9 cellular contexts compared by ENCODE assay signal in genomic region chr12:113040722-113041168, GRCh38. TPM values are rescaled to one million over a fixed set of nuclear protein-coding genes. Genes with fewer than 3 reads are reported as not detected.
A peak's percentile ranks its signal among the peaks of the same experiment; 100 is the strongest.
DNase-seq lines count a peak whose midpoint lies in the region; ATAC-seq and TF ChIP-seq lines count a peak whose summit lies in the region.
"Had no signal": no experiment of that assay in that cellular context is flagged by ENCODE, and none has a peak within 500 bp of the region (broad histone marks: within the 10 kb centered on the region; RNA-seq: fewer than 3 reads in every experiment).

No MANE protein-coding gene starts in this region.

- H3K9me3 ChIP-seq in GM23248 (ENCODE audit: low read depth) (no peaks in the 10 kb centered on the region), sigmoid colon (no peaks in the 10 kb centered on the region), smooth muscle cell (replicated peaks; ENCODE audit: low read depth) (no peaks in the 10 kb centered on the region)

- H3K4me1 ChIP-seq in GM23248 (ENCODE audit: insufficient read depth) (peaks cover 10% of the 10 kb centered on the region), sigmoid colon (no peaks in the 10 kb centered on the region), smooth muscle cell (ENCODE audit: low read depth) (no peaks in the 10 kb centered on the region)

- H3K9me3 Mint-ChIP-seq in activated T-helper 2 cell treated with anti-CD3 and anti-CD28 coated beads, Interferon-gamma antibody, Interleukin-2, Interleukin-4, amounts not matched to agents 10 μg/mL and 5 μg/mL and 100 μg/mL, durations not matched to agents 14 hours and 24 hours and 36 hours: no peaks in the 10 kb centered on the region
- H3K9me3 Mint-ChIP-seq: activated naive CD8-positive, alpha-beta T cell treated with anti-CD3 and anti-CD28 coated beads, Interleukin-2, amount 50 U/mL, for 24 hours had no signal

- H3K27ac ChIP-seq in GM23248 (0 out of 2 replicates have a peak overlapping the region, but pooled peaks have one; percentile 7), sigmoid colon (peak overlapping the region in 1 of 4 donors; percentile 60), smooth muscle cell (ENCODE audit: low read depth) (no peak overlapping the region)

- H3K27ac Mint-ChIP-seq in activated T-helper 2 cell treated with anti-CD3 and anti-CD28 coated beads, Interferon-gamma antibody, Interleukin-2, Interleukin-4, amounts not matched to agents 10 μg/mL and 5 μg/mL and 100 μg/mL, durations not matched to agents 14 hours and 24 hours and 36 hours: no peak overlapping the region
- H3K27ac Mint-ChIP-seq: activated naive CD8-positive, alpha-beta T cell treated with anti-CD3 and anti-CD28 coated beads, Interleukin-2, amount 50 U/mL, for 24 hours had no signal

- peaks cover 6% of the 10 kb centered on the region for H3K27me3 Mint-ChIP-seq in activated T-helper 2 cell treated with anti-CD3 and anti-CD28 coated beads, Interferon-gamma antibody, Interleukin-2, Interleukin-4, amounts not matched to agents 10 μg/mL and 5 μg/mL and 100 μg/mL, durations not matched to agents 14 hours and 24 hours and 36 hours (ENCODE audit: low read depth)

- TF ChIP-seq CTCF in sigmoid colon (IDR thresholded peaks at IDR 0.05) (no peak), smooth muscle cell (IDR thresholded peaks at IDR 0.05; ENCODE audit: borderline replicate concordance, insufficient read depth, poor library complexity, severe bottlenecking) (no peak)

- H3K27me3 ChIP-seq in GM23248 (replicated peaks; ENCODE audit: insufficient read depth) (no peaks in the 10 kb centered on the region; the same call in 1 of the 2 replicates), sigmoid colon (peaks cover 0 to 20% (median 0%) of the 10 kb centered on the region in 3 donors), smooth muscle cell (ENCODE audit: low read depth) (peaks cover 8% of the 10 kb centered on the region)

- no peak overlapping the region for H3K9ac ChIP-seq in GM23248
- no peak overlapping the region for H3K9ac ChIP-seq in smooth muscle cell (ENCODE audit: low read depth)

- H2AFZ ChIP-seq in GM23248 (peak overlapping the region; percentile 32; the same call in 1 of the 2 replicates), smooth muscle cell (ENCODE audit: low read depth) (no peak overlapping the region)

- TF ChIP-seq EP300 in sigmoid colon (IDR thresholded peaks at IDR 0.05): no peak

- TF ChIP-seq POLR2A in sigmoid colon (IDR thresholded peaks at IDR 0.05): no peak

- H3K36me3 Mint-ChIP-seq in activated T-helper 2 cell treated with anti-CD3 and anti-CD28 coated beads, Interferon-gamma antibody, Interleukin-2, Interleukin-4, amounts not matched to agents 10 μg/mL and 5 μg/mL and 100 μg/mL, durations not matched to agents 14 hours and 24 hours and 36 hours (ENCODE audit: low read depth): no peaks in the 10 kb centered on the region

- WGBS in GM23248 (ENCODE audit: low coverage in 1 of 2, low lambda C conversion rate in 2 of 2, missing lambda C conversion rate in 2 of 2), 2 experiments: 47 to 51% methylated on average over 6 of the region's 6 CpGs
- 60 to 68% methylated on average over 6 of the region's 6 CpGs for WGBS in sigmoid colon, 2 donors
- WGBS in smooth muscle cell (ENCODE audit: low lambda C conversion rate): 76% methylated on average over 6 of the region's 6 CpGs

- H4K20me1 ChIP-seq in GM23248 (ENCODE audit: insufficient read depth) (no peaks in the 10 kb centered on the region), smooth muscle cell (ENCODE audit: low read depth) (no peaks in the 10 kb centered on the region)

- no peaks in the 10 kb centered on the region for H3K4me1 Mint-ChIP-seq in activated T-helper 2 cell treated with anti-CD3 and anti-CD28 coated beads, Interferon-gamma antibody, Interleukin-2, Interleukin-4, amounts not matched to agents 10 μg/mL and 5 μg/mL and 100 μg/mL, durations not matched to agents 14 hours and 24 hours and 36 hours (ENCODE audit: low read depth)
- H3K4me1 Mint-ChIP-seq: activated naive CD8-positive, alpha-beta T cell treated with anti-CD3 and anti-CD28 coated beads, Interleukin-2, amount 50 U/mL, for 24 hours had no signal

- ATAC-seq in GM18873 (IDR thresholded peaks at IDR 0.05; ENCODE audit: low FRiP score, unreplicated experiment): no peak
- ATAC-seq: activated naive CD8-positive, alpha-beta T cell treated with anti-CD3 and anti-CD28 coated beads, Interleukin-2, amount 50 U/mL, for 24 hours had no signal

- no peaks in the 10 kb centered on the region for H3K9me2 ChIP-seq in GM23248 (ENCODE audit: insufficient read depth)

- H3F3A ChIP-seq in GM23248 (ENCODE audit: insufficient read depth): peaks cover 10% of the 10 kb centered on the region
- no peaks in the 10 kb centered on the region for H3F3A ChIP-seq in smooth muscle cell (ENCODE audit: low read depth)

- no peak overlapping the region for H3K4me2 ChIP-seq in GM23248 (ENCODE audit: unreplicated experiment)
- no peak overlapping the region for H3K4me2 ChIP-seq in smooth muscle cell

- H3K4me3 ChIP-seq in GM23248: no peak overlapping the region
- H3K4me3 ChIP-seq in sigmoid colon: no peak overlapping the region
- H3K4me3 ChIP-seq in smooth muscle cell: no peak overlapping the region

- H3K4me3 Mint-ChIP-seq in activated T-helper 2 cell treated with anti-CD3 and anti-CD28 coated beads, Interferon-gamma antibody, Interleukin-2, Interleukin-4, amounts not matched to agents 10 μg/mL and 5 μg/mL and 100 μg/mL, durations not matched to agents 14 hours and 24 hours and 36 hours (ENCODE audit: low read depth): no peak overlapping the region
- H3K4me3 Mint-ChIP-seq: activated naive CD8-positive, alpha-beta T cell treated with anti-CD3 and anti-CD28 coated beads, Interleukin-2, amount 50 U/mL, for 24 hours had no signal

- H3K79me2 ChIP-seq in GM23248 (ENCODE audit: insufficient read depth) (no peaks in the 10 kb centered on the region), smooth muscle cell (ENCODE audit: low read depth) (no peaks in the 10 kb centered on the region)

- DNase-seq in GM23248: peak; percentile 89
- DNase-seq in SK-MEL-5 (ENCODE audit: low read depth, low spot score): peak; percentile 81
- DNase-seq in glomerular visceral epithelial cell (ENCODE audit: extremely low spot score): peak; percentile 59
- DNase-seq in sigmoid colon: peak; percentile 85
- no peak for DNase-seq in smooth muscle cell (lab: John Stamatoyannopoulos, UW; ENCODE audit: unreplicated experiment)
- DNase-seq in activated T-cell treated with anti-CD3 and anti-CD28 coated beads, Interleukin-2, amount 50 U/mL, for 1 hour: no peak
- DNase-seq in activated T-helper 2 cell treated with anti-CD3 and anti-CD28 coated beads, Interferon-gamma antibody, Interleukin-2, Interleukin-4, amounts not matched to agents 10 μg/mL and 5 μg/mL and 100 μg/mL, durations not matched to agents 14 hours and 24 hours and 36 hours (ENCODE audit: low spot score): no peak
- DNase-seq: activated naive CD8-positive, alpha-beta T cell treated with anti-CD3 and anti-CD28 coated beads, Interleukin-2, amount 50 U/mL, for 24 hours had no signal

- in situ Hi-C loops in GM23248 (cut with MboI): loop anchor here (10.0 kb wide), 2 partner anchors 104 to 134 kb away; partner anchors contain the start of gene CFAP73
- in situ Hi-C loops in SK-MEL-5 (cut with HindIII; ENCODE audit: low pct_unique_long_range_greater_than_20kb, low sequenced_read_pairs): no loop called here

- intact Hi-C loops in sigmoid colon (cut with DNase I): no loop called here
- intact Hi-C loops in activated T-helper 2 cell treated with anti-CD3 and anti-CD28 coated beads, Interferon-gamma antibody, Interleukin-2, Interleukin-4, amounts not matched to agents 10 μg/mL and 5 μg/mL and 100 μg/mL, durations not matched to agents 14 hours and 24 hours and 36 hours (cut with micrococcal nuclease): no loop called here

- H3K36me3 ChIP-seq in GM23248 (ENCODE audit: low read depth) (no peaks in the 10 kb centered on the region), sigmoid colon (no peaks in the 10 kb centered on the region), smooth muscle cell (ENCODE audit: low read depth) (no peaks in the 10 kb centered on the region)

RNA-seq across cellular contexts. Expression of gene DTX1, which starts 15.8 kb away (rescaled TPM):
- not detected in 2 replicates for total RNA-seq in GM23248 (2014; rRNA removed; shearing (Covaris generic))
- polyA plus RNA-seq in GM23248 (2016; fragmentation: Nextera tagmentation; extraction: Ambion mirVana) (not detected in 2 replicates), sigmoid colon (10 to 100 TPM in 1 of 3 donors, 1 to 10 TPM in 2; 1.2 to 15.8 (median 3.0) TPM), smooth muscle cell (1.1 TPM in 1 of 2 replicates, not detected in the other)
- 0.95 and 1.1 TPM in 2 replicates for total RNA-seq in SK-MEL-5 (2014; rRNA removed; shearing (Covaris generic))
- polyA plus RNA-seq in SK-MEL-5 (2015; cell fraction: cytosol; rRNA removed): 1.6 and 3.1 TPM in 2 replicates
- polyA plus RNA-seq in SK-MEL-5 (2015; cell fraction: nucleus; rRNA removed): 2.5 and 3.3 TPM in 2 replicates
- total RNA-seq in sigmoid colon (1 to 10 TPM; 2.8 to 8.0 (median 3.4) TPM), smooth muscle cell (0.09 and 0.13 TPM in 2 replicates)
- 0.16 TPM in 1 of 2 replicates, not detected in the other for total RNA-seq in activated T-helper 2 cell treated with anti-CD3 and anti-CD28 coated beads, Interferon-gamma antibody, Interleukin-2, Interleukin-4, amounts not matched to agents 10 μg/mL and 5 μg/mL and 100 μg/mL, durations not matched to agents 14 hours and 24 hours and 36 hours

Comparison
In these comparisons a context has a peak if more than half of its experiments do, and no peak if none do; other contexts are left out.
1. DNase-seq: peak in GM23248 (single experiment), SK-MEL-5 (single experiment), glomerular visceral epithelial cell (single experiment) and sigmoid colon (single experiment); none in smooth muscle cell (single experiment), activated T-cell treated with anti-CD3 and anti-CD28 coated beads, Interleukin-2, amount 50 U/mL, for 1 hour (single experiment) and activated T-helper 2 cell treated with anti-CD3 and anti-CD28 coated beads, Interferon-gamma antibody, Interleukin-2, Interleukin-4, amounts not matched to agents 10 μg/mL and 5 μg/mL and 100 μg/mL, durations not matched to agents 14 hours and 24 hours and 36 hours (single experiment).